Comparison of ENCODE assay signal across 12 cellular contexts in the genomic region with DNA sequence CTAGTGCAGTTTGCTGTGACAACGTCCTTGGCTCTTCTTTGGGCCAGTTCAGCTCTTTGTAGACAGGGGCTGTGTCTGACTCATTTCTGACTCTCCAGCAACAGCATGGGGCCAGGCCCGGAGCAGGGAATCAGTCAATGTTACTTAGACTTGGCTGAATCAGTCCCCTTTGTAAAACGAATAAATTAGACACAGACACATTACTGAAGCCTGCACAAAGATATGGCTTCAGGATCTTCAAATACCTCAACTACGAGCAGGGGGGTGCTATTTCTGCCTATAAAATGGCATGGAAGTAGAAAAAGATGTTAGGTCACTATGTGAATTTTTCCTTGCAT.
DNase-seq lines count a peak whose midpoint lies in the region; ATAC-seq and TF ChIP-seq lines count a peak whose summit lies in the region.
"Had no signal": no experiment of that assay in that cellular context is flagged by ENCODE, and none has a peak within 500 bp of the region (broad histone marks: within the 10 kb centered on the region; RNA-seq: fewer than 3 reads in every experiment).

No MANE protein-coding gene starts in this region.

- ATAC-seq in heart right ventricle (peak in 5 of 8 donors; percentile 18 to 65 (median 48)), Right ventricle myocardium inferior (no peak), foreskin keratinocyte (peak; percentile 65), HG02973 (IDR thresholded peaks at IDR 0.05; ENCODE audit: unreplicated experiment) (no peak), HG02623 (IDR thresholded peaks at IDR 0.05; ENCODE audit: unreplicated experiment) (no peak)
- ATAC-seq in stimulated activated effector memory CD8-positive, alpha-beta T cell treated with anti-CD3 and anti-CD28 coated beads, Interleukin-12 subunit alpha, Interleukin-12 subunit beta, amount 100 ng/mL, for 72 hours, result peak; percentile 66
- ATAC-seq: naive thymus-derived CD4-positive, alpha-beta T cell; stimulated activated naive CD8-positive, alpha-beta T cell treated with anti-CD3 and anti-CD28 coated beads, Interleukin-15, amount 100 ng/mL, for 72 hours had no signal

- H3K36me3 ChIP-seq in heart right ventricle, result no peaks in the 10 kb centered on the region
- H3K36me3 ChIP-seq in adipocyte (ENCODE audit: control insufficient read depth, insufficient read depth, low read length, severe bottlenecking), result no peaks in the 10 kb centered on the region
- H3K36me3 ChIP-seq: SJSA1 had no signal

- peaks cover 0 to 23% (median 6%) of the 10 kb centered on the region in 9 donors for H3K4me1 ChIP-seq in heart right ventricle
- H3K4me1 ChIP-seq in adipocyte (ENCODE audit: control insufficient read depth, insufficient read depth, low read length), result peaks cover 21% of the 10 kb centered on the region
- no peaks in the 10 kb centered on the region for H3K4me1 ChIP-seq in foreskin keratinocyte

- H3K27ac ChIP-seq in heart right ventricle (peak overlapping the region in 3 of 10 donors; percentile 9 to 69 (median 36)), foreskin keratinocyte (no peak overlapping the region)
- H3K27ac ChIP-seq: SJSA1 had no signal

- H3K27me3 ChIP-seq in heart right ventricle, result no peaks in the 10 kb centered on the region
- no peaks in the 10 kb centered on the region for H3K27me3 ChIP-seq in adipocyte (replicated peaks; ENCODE audit: control insufficient read depth, insufficient read depth, low read length)
- no peaks in the 10 kb centered on the region for H3K27me3 ChIP-seq in foreskin keratinocyte
- H3K27me3 ChIP-seq: SJSA1 had no signal

- no peak overlapping the region for H3K4me3 ChIP-seq in heart right ventricle
- no peak overlapping the region for H3K4me3 ChIP-seq in adipocyte (ENCODE audit: low read length)
- H3K4me3 ChIP-seq: SJSA1 had no signal

- H3K36me3 Mint-ChIP-seq in stimulated activated effector memory CD8-positive, alpha-beta T cell treated with anti-CD3 and anti-CD28 coated beads, Interleukin-12 subunit alpha, Interleukin-12 subunit beta, amount 100 ng/mL, for 72 hours, result no peaks in the 10 kb centered on the region
- H3K36me3 Mint-ChIP-seq: activated naive CD4-positive, alpha-beta T cell treated with anti-CD3 and anti-CD28 coated beads, Interleukin-2, amount 50 U/mL, for 72 hours; naive thymus-derived CD4-positive, alpha-beta T cell had no signal

- H3K4me3 Mint-ChIP-seq in stimulated activated effector memory CD8-positive, alpha-beta T cell treated with anti-CD3 and anti-CD28 coated beads, Interleukin-12 subunit alpha, Interleukin-12 subunit beta, amount 100 ng/mL, for 72 hours, result no peak overlapping the region
- H3K4me3 Mint-ChIP-seq: naive thymus-derived CD4-positive, alpha-beta T cell; stimulated activated naive CD8-positive, alpha-beta T cell treated with anti-CD3 and anti-CD28 coated beads, Interleukin-15, amount 100 ng/mL, for 72 hours had no signal

- H3K4me1 Mint-ChIP-seq in stimulated activated effector memory CD8-positive, alpha-beta T cell treated with anti-CD3 and anti-CD28 coated beads, Interleukin-12 subunit alpha, Interleukin-12 subunit beta, amount 100 ng/mL, for 72 hours, result peaks cover 11% of the 10 kb centered on the region

- no peaks in the 10 kb centered on the region for H3K9me3 ChIP-seq in heart right ventricle
- no peaks in the 10 kb centered on the region for H3K9me3 ChIP-seq in adipocyte (ENCODE audit: control insufficient read depth, low read length)
- H3K9me3 ChIP-seq: SJSA1 had no signal

- TF ChIP-seq CTCF in heart right ventricle (IDR thresholded peaks at IDR 0.05) (no peak), foreskin keratinocyte (conservative IDR thresholded peaks at IDR 0.05) (no peak)

- H3K9me3 Mint-ChIP-seq in stimulated activated effector memory CD8-positive, alpha-beta T cell treated with anti-CD3 and anti-CD28 coated beads, Interleukin-12 subunit alpha, Interleukin-12 subunit beta, amount 100 ng/mL, for 72 hours, result no peaks in the 10 kb centered on the region
- H3K9me3 Mint-ChIP-seq: activated naive CD4-positive, alpha-beta T cell treated with anti-CD3 and anti-CD28 coated beads, Interleukin-2, amount 50 U/mL, for 72 hours; stimulated activated naive CD8-positive, alpha-beta T cell treated with anti-CD3 and anti-CD28 coated beads, Interleukin-15, amount 100 ng/mL, for 72 hours had no signal

- DNase-seq in heart right ventricle, result no peak
- no peak for DNase-seq in Right ventricle myocardium inferior (ENCODE audit: missing footprints)
- DNase-seq in adipocyte (ENCODE audit: low read depth), result peak; percentile 64
- peak in 1 of 2 donors; percentile 35 for DNase-seq in foreskin keratinocyte
- no peak for DNase-seq in stimulated activated effector memory CD8-positive, alpha-beta T cell treated with anti-CD3 and anti-CD28 coated beads, Interleukin-12 subunit alpha, Interleukin-12 subunit beta, amount 100 ng/mL, for 72 hours (ENCODE audit: low spot score in 2 of 2)
- no peak for DNase-seq in activated effector memory CD4-positive, alpha-beta T cell treated with anti-CD3 and anti-CD28 coated beads, Interleukin-2, amount 50 U/mL, for 16 hours
- DNase-seq: naive thymus-derived CD4-positive, alpha-beta T cell; stimulated activated naive CD8-positive, alpha-beta T cell treated with anti-CD3 and anti-CD28 coated beads, Interleukin-15, amount 100 ng/mL, for 72 hours had no signal

- no peak overlapping the region for H3K9ac ChIP-seq in adipocyte (ENCODE audit: low read length)

- 70 to 73% methylated on average over 4 of the region's 4 CpGs for WGBS in heart right ventricle, 2 donors

- H3K27ac Mint-ChIP-seq in stimulated activated effector memory CD8-positive, alpha-beta T cell treated with anti-CD3 and anti-CD28 coated beads, Interleukin-12 subunit alpha, Interleukin-12 subunit beta, amount 100 ng/mL, for 72 hours, result no peak overlapping the region
- H3K27ac Mint-ChIP-seq: activated naive CD4-positive, alpha-beta T cell treated with anti-CD3 and anti-CD28 coated beads, Interleukin-2, amount 50 U/mL, for 72 hours; naive thymus-derived CD4-positive, alpha-beta T cell; stimulated activated naive CD8-positive, alpha-beta T cell treated with anti-CD3 and anti-CD28 coated beads, Interleukin-15, amount 100 ng/mL, for 72 hours had no signal

- intact Hi-C loops in heart right ventricle (cut with DNase I) (loop anchor here in 1 of 10 donors (10.0 kb wide), 2 partner anchors 46 to 64 kb away; no protein-coding TSS in a partner anchor), Right ventricle myocardium inferior (cut with DNase I) (no loop called here)

Comparison
In these comparisons a context has a peak if more than half of its experiments do, and no peak if none do; other contexts are left out.
1. ATAC-seq: peak in heart right ventricle (5 of 8), foreskin keratinocyte (single experiment) and stimulated activated effector memory CD8-positive, alpha-beta T cell treated with anti-CD3 and anti-CD28 coated beads, Interleukin-12 subunit alpha, Interleukin-12 subunit beta, amount 100 ng/mL, for 72 hours (single experiment); none in Right ventricle myocardium inferior (single experiment), HG02973 (single experiment) and HG02623 (single experiment).